ENCODE assay signal across 10 cellular contexts in the genomic region with DNA sequence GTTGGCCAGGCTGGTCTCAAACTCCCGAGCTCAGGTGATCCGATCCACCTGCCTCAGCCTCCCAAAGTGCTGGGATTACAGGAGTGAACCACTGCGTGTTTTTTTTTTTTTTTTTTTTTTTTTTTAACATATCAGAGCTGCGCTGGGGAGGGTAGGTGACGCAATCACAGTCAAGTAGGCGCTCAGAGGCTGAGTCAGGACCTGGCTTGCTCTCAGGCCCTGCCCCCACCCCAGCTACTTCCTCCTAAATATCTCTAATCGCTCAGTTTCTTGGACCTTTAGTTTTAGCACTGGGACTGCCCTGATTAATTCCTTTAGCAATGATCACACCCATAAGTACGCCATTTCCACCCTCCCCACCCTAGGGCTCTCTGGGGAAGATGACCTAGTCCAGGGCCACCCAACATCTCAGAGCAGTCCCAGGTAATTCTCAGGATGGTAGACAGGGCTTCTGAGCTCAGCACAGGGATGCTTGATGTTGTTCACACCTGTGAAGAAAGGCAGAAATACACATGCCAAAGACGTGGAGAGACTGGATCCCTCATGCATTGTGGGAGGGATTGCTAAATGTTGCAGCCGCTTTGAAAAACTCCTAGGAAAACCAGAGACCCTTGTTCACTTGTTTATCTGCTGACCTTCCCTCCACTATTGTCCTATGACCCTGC. TPM values are rescaled to one million over a fixed set of nuclear protein-coding genes. Genes with fewer than 3 reads are reported as not detected.
DNase-seq lines count a peak whose midpoint lies in the region; ATAC-seq and TF ChIP-seq lines count a peak whose summit lies in the region.
"Had no signal": no experiment of that assay in that cellular context is flagged by ENCODE, and none has a peak within 500 bp of the region (broad histone marks: within the 10 kb centered on the region; RNA-seq: fewer than 3 reads in every experiment).

No MANE protein-coding gene starts in this region.

- ATAC-seq in activated CD8-positive, alpha-beta memory T cell treated with anti-CD3 and anti-CD28 coated beads, Interleukin-2, amount 10 ng/mL, durations not matched to agents 7 days and 5 days: no peak
- no peak for ATAC-seq in HG03565 (IDR thresholded peaks at IDR 0.05; ENCODE audit: unreplicated experiment)

- no peak overlapping the region for H3K27ac ChIP-seq in parathyroid adenoma

- no peaks in the 10 kb centered on the region for H3K79me2 ChIP-seq in parathyroid adenoma

- H2AFZ ChIP-seq in parathyroid adenoma: no peak overlapping the region

- peak overlapping the region; percentile 17 for H3K4me2 ChIP-seq in parathyroid adenoma (ENCODE audit: low read length)

- CTCF ChIA-PET in activated CD8-positive, alpha-beta memory T cell treated with anti-CD3 and anti-CD28 coated beads, Interleukin-2, amount 10 ng/mL, durations not matched to agents 7 days and 5 days (lab: Charles Lee): interaction anchor here (1.1 kb wide), 1 partner anchor 139 kb away, joined by 3 read pairs; no protein-coding TSS in a partner anchor

- no peaks in the 10 kb centered on the region for H3K27me3 ChIP-seq in parathyroid adenoma (ENCODE audit: control insufficient read depth, insufficient read depth, low read length)

- H3K4me3 Mint-ChIP-seq in activated CD8-positive, alpha-beta memory T cell treated with anti-CD3 and anti-CD28 coated beads, Interleukin-2, amount 10 ng/mL, durations not matched to agents 7 days and 5 days: no peak overlapping the region
- H3K4me3 Mint-ChIP-seq in chondrocyte (ENCODE audit: unreplicated experiment): no peak overlapping the region
- H3K4me3 Mint-ChIP-seq: activated B cell treated with CpG ODN at 0.5 μM for 24 hours had no signal

- H3K27ac Mint-ChIP-seq in activated CD8-positive, alpha-beta memory T cell treated with anti-CD3 and anti-CD28 coated beads, Interleukin-2, amount 10 ng/mL, durations not matched to agents 7 days and 5 days: peak overlapping the region; percentile 31
- H3K27ac Mint-ChIP-seq in chondrocyte (ENCODE audit: unreplicated experiment): no peak overlapping the region
- H3K27ac Mint-ChIP-seq: activated B cell treated with CpG ODN at 0.5 μM for 24 hours; CD8-positive, alpha-beta T cell had no signal

- H3K9me3 Mint-ChIP-seq in activated CD8-positive, alpha-beta memory T cell treated with anti-CD3 and anti-CD28 coated beads, Interleukin-2, amount 10 ng/mL, durations not matched to agents 7 days and 5 days (ENCODE audit: low read depth): no peaks in the 10 kb centered on the region
- H3K9me3 Mint-ChIP-seq in chondrocyte (ENCODE audit: low read depth): peaks cover 4% of the 10 kb centered on the region
- H3K9me3 Mint-ChIP-seq: activated B cell treated with CpG ODN at 0.5 μM for 24 hours; CD8-positive, alpha-beta T cell had no signal

- peaks cover 17% of the 10 kb centered on the region for H3K4me1 Mint-ChIP-seq in activated CD8-positive, alpha-beta memory T cell treated with anti-CD3 and anti-CD28 coated beads, Interleukin-2, amount 10 ng/mL, durations not matched to agents 7 days and 5 days
- H3K4me1 Mint-ChIP-seq in chondrocyte (ENCODE audit: low read depth): peaks cover 17% of the 10 kb centered on the region

- H3K27me3 Mint-ChIP-seq in activated CD8-positive, alpha-beta memory T cell treated with anti-CD3 and anti-CD28 coated beads, Interleukin-2, amount 10 ng/mL, durations not matched to agents 7 days and 5 days: no peaks in the 10 kb centered on the region
- H3K27me3 Mint-ChIP-seq in chondrocyte (ENCODE audit: low read depth): no peaks in the 10 kb centered on the region
- H3K27me3 Mint-ChIP-seq: activated B cell treated with CpG ODN at 0.5 μM for 24 hours had no signal

- DNase-seq in activated CD8-positive, alpha-beta memory T cell treated with anti-CD3 and anti-CD28 coated beads, Interleukin-2, amount 10 ng/mL, durations not matched to agents 7 days and 5 days: peak; percentile 46
- no peak for DNase-seq in activated CD8-positive, alpha-beta memory T cell treated with anti-CD3 and anti-CD28 coated beads for 24 hours
- peak; percentile 55 for DNase-seq in activated CD4-positive, CD25-positive, alpha-beta regulatory T cell treated with anti-CD3 and anti-CD28 coated beads, Interleukin-2, amount 50 U/mL, for 72 hours
- DNase-seq in epithelial cell of esophagus (ENCODE audit: low read depth): peak; percentile 86
- no peak for DNase-seq in chondrocyte (ENCODE audit: low spot score)
- no peak for DNase-seq in iPS-NIHi7 (ENCODE audit: extremely low spot score)
- DNase-seq: activated B cell treated with CpG ODN at 0.5 μM for 24 hours had no signal

- TF ChIP-seq CTCF in epithelial cell of esophagus (IDR thresholded peaks at IDR 0.05; ENCODE audit: insufficient read depth, low read depth, low read length, missing control alignments): no peak
- no peak for TF ChIP-seq CTCF in parathyroid adenoma (IDR thresholded peaks at IDR 0.05)
- TF ChIP-seq CTCF in chondrocyte (IDR thresholded peaks at IDR 0.05): no peak

- no peaks in the 10 kb centered on the region for H3K36me3 ChIP-seq in parathyroid adenoma (ENCODE audit: control insufficient read depth, insufficient read depth, low read length)

- no peak overlapping the region for H3K9ac ChIP-seq in parathyroid adenoma

- H3K4me3 ChIP-seq in epithelial cell of esophagus (ENCODE audit: low read length): no peak overlapping the region
- no peak overlapping the region for H3K4me3 ChIP-seq in parathyroid adenoma (ENCODE audit: low read depth, low read length)

- no peaks in the 10 kb centered on the region for H3K36me3 Mint-ChIP-seq in activated CD8-positive, alpha-beta memory T cell treated with anti-CD3 and anti-CD28 coated beads, Interleukin-2, amount 10 ng/mL, durations not matched to agents 7 days and 5 days
- H3K36me3 Mint-ChIP-seq in chondrocyte (ENCODE audit: low read depth): no peaks in the 10 kb centered on the region
- H3K36me3 Mint-ChIP-seq: CD8-positive, alpha-beta T cell had no signal

- H3K9me3 ChIP-seq in parathyroid adenoma (ENCODE audit: control insufficient read depth, low read length): no peaks in the 10 kb centered on the region

- no peaks in the 10 kb centered on the region for H3K4me1 ChIP-seq in parathyroid adenoma

RNA-seq across cellular contexts. Expression of a gene that starts 50.2 kb away (rescaled TPM):
- total RNA-seq in activated CD8-positive, alpha-beta memory T cell treated with anti-CD3 and anti-CD28 coated beads, Interleukin-2, amount 10 ng/mL, durations not matched to agents 7 days and 5 days: 100 to 1,000 TPM; 198 to 253 TPM
- total RNA-seq in chondrocyte: 199 to 261 TPM (median 201 TPM) in 3 replicates

Comparison
In these comparisons a context has a peak if more than half of its experiments do, and no peak if none do; other contexts are left out.
1. DNase-seq: peak in activated CD8-positive, alpha-beta memory T cell treated with anti-CD3 and anti-CD28 coated beads, Interleukin-2, amount 10 ng/mL, durations not matched to agents 7 days and 5 days (single experiment), activated CD4-positive, CD25-positive, alpha-beta regulatory T cell treated with anti-CD3 and anti-CD28 coated beads, Interleukin-2, amount 50 U/mL, for 72 hours (single experiment) and epithelial cell of esophagus (single experiment); none in activated CD8-positive, alpha-beta memory T cell treated with anti-CD3 and anti-CD28 coated beads for 24 hours (single experiment), chondrocyte (single experiment) and iPS-NIHi7 (single experiment).